In the genomic region with DNA sequence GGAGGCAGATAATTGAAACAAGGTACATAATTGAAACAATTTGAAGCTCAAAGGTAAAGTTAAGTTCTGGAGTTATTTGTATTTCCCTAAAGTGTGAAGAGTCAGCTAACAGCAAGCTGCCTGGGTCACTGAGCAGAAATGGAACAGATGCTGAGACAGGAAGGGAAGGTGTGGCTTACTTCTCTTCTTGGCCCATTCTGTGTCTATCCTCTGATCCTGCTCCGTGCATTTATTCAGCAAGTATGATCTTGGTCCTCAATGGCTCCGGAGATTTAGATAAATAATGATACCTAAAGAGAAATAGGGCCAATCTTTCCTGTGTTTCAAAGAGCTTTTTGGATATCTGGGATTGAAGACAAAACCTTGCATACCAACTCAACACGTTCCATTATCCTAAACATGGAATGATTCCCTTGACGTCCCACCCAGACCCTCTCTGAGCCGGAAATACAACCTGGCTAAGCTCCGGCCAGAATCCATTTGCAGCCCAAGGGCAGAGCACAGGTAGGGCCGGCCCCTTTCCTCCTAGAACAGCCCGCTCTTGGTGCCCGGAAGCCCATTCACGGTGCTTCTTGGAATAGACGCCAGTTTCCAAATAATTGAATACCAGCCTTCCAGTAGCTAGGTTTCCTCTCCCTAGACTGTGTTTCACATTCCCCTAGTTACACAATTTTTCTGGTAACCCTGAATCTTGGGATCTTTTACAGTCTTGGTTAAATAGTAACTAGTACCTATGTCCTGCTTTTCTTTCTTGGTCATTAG, we compare ENCODE assay signal across 2 cellular contexts.
TF ChIP-seq lines count a peak whose summit lies in the region.

No MANE protein-coding gene starts in this region.

TF ChIP-seq in HepG2, 621 proteins besides CTCF, POLR2A, EP300 and RAD21 (continued from another document):
- TF ChIP-seq, protein P1, sequence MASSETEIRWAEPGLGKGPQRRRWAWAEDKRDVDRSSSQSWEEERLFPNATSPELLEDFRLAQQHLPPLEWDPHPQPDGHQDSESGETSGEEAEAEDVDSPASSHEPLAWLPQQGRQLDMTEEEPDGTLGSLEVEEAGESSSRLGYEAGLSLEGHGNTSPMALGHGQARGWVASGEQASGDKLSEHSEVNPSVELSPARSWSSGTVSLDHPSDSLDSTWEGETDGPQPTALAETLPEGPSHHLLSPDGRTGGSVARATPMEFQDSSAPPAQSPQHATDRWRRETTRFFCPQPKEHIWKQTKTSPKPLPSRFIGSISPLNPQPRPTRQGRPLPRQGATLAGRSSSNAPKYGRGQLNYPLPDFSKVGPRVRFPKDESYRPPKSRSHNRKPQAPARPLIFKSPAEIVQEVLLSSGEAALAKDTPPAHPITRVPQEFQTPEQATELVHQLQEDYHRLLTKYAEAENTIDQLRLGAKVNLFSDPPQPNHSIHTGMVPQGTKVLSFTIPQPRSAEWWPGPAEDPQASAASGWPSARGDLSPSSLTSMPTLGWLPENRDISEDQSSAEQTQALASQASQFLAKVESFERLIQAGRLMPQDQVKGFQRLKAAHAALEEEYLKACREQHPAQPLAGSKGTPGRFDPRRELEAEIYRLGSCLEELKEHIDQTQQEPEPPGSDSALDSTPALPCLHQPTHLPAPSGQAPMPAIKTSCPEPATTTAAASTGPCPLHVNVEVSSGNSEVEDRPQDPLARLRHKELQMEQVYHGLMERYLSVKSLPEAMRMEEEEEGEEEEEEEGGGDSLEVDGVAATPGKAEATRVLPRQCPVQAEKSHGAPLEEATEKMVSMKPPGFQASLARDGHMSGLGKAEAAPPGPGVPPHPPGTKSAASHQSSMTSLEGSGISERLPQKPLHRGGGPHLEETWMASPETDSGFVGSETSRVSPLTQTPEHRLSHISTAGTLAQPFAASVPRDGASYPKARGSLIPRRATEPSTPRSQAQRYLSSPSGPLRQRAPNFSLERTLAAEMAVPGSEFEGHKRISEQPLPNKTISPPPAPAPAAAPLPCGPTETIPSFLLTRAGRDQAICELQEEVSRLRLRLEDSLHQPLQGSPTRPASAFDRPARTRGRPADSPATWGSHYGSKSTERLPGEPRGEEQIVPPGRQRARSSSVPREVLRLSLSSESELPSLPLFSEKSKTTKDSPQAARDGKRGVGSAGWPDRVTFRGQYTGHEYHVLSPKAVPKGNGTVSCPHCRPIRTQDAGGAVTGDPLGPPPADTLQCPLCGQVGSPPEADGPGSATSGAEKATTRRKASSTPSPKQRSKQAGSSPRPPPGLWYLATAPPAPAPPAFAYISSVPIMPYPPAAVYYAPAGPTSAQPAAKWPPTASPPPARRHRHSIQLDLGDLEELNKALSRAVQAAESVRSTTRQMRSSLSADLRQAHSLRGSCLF (CRISPR knock-in tag; IDR thresholded peaks at IDR 0.05; ENCODE audit: borderline replicate concordance): no peak
- TF ChIP-seq HNRNPL (IDR thresholded peaks at IDR 0.05; ENCODE audit: low read depth, low read length) (no peak), SIX4 (CRISPR knock-in tag; IDR thresholded peaks at IDR 0.05) (no peak), KLF9 (CRISPR knock-in tag; IDR thresholded peaks at IDR 0.05; ENCODE audit: low read depth) (no peak), ONECUT2 (CRISPR knock-in tag; IDR thresholded peaks at IDR 0.05) (no peak), TAF1 (CRISPR knock-in tag; IDR thresholded peaks at IDR 0.05) (no peak), ZFYVE20 (CRISPR knock-in tag; IDR thresholded peaks at IDR 0.05; ENCODE audit: borderline replicate concordance, low read depth) (no peak), ZNF501 (CRISPR knock-in tag; IDR thresholded peaks at IDR 0.05) (no peak), TBP (CRISPR knock-in tag; IDR thresholded peaks at IDR 0.05) (no peak), ELF4 (CRISPR knock-in tag; IDR thresholded peaks at IDR 0.05; ENCODE audit: borderline replicate concordance) (no peak), ZNF143 (CRISPR knock-in tag; IDR thresholded peaks at IDR 0.05) (no peak)
- TF ChIP-seq, protein P2, sequence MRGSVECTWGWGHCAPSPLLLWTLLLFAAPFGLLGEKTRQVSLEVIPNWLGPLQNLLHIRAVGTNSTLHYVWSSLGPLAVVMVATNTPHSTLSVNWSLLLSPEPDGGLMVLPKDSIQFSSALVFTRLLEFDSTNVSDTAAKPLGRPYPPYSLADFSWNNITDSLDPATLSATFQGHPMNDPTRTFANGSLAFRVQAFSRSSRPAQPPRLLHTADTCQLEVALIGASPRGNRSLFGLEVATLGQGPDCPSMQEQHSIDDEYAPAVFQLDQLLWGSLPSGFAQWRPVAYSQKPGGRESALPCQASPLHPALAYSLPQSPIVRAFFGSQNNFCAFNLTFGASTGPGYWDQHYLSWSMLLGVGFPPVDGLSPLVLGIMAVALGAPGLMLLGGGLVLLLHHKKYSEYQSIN (CRISPR knock-in tag; IDR thresholded peaks at IDR 0.05; ENCODE audit: borderline replicate concordance): no peak
- TF ChIP-seq, protein P3, sequence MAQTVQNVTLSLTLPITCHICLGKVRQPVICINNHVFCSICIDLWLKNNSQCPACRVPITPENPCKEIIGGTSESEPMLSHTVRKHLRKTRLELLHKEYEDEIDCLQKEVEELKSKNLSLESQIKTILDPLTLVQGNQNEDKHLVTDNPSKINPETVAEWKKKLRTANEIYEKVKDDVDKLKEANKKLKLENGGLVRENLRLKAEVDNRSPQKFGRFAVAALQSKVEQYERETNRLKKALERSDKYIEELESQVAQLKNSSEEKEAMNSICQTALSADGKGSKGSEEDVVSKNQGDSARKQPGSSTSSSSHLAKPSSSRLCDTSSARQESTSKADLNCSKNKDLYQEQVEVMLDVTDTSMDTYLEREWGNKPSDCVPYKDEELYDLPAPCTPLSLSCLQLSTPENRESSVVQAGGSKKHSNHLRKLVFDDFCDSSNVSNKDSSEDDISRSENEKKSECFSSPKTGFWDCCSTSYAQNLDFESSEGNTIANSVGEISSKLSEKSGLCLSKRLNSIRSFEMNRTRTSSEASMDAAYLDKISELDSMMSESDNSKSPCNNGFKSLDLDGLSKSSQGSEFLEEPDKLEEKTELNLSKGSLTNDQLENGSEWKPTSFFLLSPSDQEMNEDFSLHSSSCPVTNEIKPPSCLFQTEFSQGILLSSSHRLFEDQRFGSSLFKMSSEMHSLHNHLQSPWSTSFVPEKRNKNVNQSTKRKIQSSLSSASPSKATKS (CRISPR knock-in tag; IDR thresholded peaks at IDR 0.05): no peak

TF ChIP-seq in SK-N-SH, 30 proteins besides CTCF, POLR2A, EP300 and RAD21:
- TF ChIP-seq, protein P4, sequence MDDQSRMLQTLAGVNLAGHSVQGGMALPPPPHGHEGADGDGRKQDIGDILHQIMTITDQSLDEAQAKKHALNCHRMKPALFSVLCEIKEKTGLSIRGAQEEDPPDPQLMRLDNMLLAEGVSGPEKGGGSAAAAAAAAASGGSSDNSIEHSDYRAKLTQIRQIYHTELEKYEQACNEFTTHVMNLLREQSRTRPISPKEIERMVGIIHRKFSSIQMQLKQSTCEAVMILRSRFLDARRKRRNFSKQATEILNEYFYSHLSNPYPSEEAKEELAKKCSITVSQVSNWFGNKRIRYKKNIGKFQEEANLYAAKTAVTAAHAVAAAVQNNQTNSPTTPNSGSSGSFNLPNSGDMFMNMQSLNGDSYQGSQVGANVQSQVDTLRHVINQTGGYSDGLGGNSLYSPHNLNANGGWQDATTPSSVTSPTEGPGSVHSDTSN (IDR thresholded peaks at IDR 0.05): no peak
- TF ChIP-seq, protein P5, sequence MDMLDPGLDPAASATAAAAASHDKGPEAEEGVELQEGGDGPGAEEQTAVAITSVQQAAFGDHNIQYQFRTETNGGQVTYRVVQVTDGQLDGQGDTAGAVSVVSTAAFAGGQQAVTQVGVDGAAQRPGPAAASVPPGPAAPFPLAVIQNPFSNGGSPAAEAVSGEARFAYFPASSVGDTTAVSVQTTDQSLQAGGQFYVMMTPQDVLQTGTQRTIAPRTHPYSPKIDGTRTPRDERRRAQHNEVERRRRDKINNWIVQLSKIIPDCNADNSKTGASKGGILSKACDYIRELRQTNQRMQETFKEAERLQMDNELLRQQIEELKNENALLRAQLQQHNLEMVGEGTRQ (IDR thresholded peaks at IDR 0.05; ENCODE audit: borderline replicate concordance, low read depth, low read length): no peak
- no peak for TF ChIP-seq GATA2 (CRISPR knock-in tag; IDR thresholded peaks at IDR 0.05)
- no peak for TF ChIP-seq JUND (IDR thresholded peaks at IDR 0.05)
- TF ChIP-seq POLR2AphosphoS5 (IDR thresholded peaks at IDR 0.05; ENCODE audit: low read depth, low read length): no peak
- TF ChIP-seq, protein P6, sequence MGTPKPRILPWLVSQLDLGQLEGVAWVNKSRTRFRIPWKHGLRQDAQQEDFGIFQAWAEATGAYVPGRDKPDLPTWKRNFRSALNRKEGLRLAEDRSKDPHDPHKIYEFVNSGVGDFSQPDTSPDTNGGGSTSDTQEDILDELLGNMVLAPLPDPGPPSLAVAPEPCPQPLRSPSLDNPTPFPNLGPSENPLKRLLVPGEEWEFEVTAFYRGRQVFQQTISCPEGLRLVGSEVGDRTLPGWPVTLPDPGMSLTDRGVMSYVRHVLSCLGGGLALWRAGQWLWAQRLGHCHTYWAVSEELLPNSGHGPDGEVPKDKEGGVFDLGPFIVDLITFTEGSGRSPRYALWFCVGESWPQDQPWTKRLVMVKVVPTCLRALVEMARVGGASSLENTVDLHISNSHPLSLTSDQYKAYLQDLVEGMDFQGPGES (IDR thresholded peaks at IDR 0.05; ENCODE audit: low read depth, low read length): no peak
- TF ChIP-seq FOXM1 (IDR thresholded peaks at IDR 0.05; ENCODE audit: low read depth): no peak
- no peak for TF ChIP-seq RCOR1 (IDR thresholded peaks at IDR 0.05; ENCODE audit: low read length)
- TF ChIP-seq FOSL2 (IDR thresholded peaks at IDR 0.05; ENCODE audit: borderline replicate concordance, low read depth): no peak
- TF ChIP-seq, protein P7, sequence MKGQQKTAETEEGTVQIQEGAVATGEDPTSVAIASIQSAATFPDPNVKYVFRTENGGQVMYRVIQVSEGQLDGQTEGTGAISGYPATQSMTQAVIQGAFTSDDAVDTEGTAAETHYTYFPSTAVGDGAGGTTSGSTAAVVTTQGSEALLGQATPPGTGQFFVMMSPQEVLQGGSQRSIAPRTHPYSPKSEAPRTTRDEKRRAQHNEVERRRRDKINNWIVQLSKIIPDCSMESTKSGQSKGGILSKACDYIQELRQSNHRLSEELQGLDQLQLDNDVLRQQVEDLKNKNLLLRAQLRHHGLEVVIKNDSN (IDR thresholded peaks at IDR 0.05; ENCODE audit: borderline replicate concordance, low read depth): no peak
- TF ChIP-seq GABPA (IDR thresholded peaks at IDR 0.05; ENCODE audit: low read depth): no peak
- no peak for TF ChIP-seq YY1 (IDR thresholded peaks at IDR 0.05; ENCODE audit: low read depth)
- TF ChIP-seq FOXJ3 (CRISPR knock-in tag; IDR thresholded peaks at IDR 0.05): no peak
- TF ChIP-seq, protein P8, sequence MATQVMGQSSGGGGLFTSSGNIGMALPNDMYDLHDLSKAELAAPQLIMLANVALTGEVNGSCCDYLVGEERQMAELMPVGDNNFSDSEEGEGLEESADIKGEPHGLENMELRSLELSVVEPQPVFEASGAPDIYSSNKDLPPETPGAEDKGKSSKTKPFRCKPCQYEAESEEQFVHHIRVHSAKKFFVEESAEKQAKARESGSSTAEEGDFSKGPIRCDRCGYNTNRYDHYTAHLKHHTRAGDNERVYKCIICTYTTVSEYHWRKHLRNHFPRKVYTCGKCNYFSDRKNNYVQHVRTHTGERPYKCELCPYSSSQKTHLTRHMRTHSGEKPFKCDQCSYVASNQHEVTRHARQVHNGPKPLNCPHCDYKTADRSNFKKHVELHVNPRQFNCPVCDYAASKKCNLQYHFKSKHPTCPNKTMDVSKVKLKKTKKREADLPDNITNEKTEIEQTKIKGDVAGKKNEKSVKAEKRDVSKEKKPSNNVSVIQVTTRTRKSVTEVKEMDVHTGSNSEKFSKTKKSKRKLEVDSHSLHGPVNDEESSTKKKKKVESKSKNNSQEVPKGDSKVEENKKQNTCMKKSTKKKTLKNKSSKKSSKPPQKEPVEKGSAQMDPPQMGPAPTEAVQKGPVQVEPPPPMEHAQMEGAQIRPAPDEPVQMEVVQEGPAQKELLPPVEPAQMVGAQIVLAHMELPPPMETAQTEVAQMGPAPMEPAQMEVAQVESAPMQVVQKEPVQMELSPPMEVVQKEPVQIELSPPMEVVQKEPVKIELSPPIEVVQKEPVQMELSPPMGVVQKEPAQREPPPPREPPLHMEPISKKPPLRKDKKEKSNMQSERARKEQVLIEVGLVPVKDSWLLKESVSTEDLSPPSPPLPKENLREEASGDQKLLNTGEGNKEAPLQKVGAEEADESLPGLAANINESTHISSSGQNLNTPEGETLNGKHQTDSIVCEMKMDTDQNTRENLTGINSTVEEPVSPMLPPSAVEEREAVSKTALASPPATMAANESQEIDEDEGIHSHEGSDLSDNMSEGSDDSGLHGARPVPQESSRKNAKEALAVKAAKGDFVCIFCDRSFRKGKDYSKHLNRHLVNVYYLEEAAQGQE (IDR thresholded peaks at IDR 0.05; ENCODE audit: low read depth, low read length): no peak
- TF ChIP-seq RFX5 (IDR thresholded peaks at IDR 0.05; ENCODE audit: low read length): no peak
- TF ChIP-seq, protein P9, sequence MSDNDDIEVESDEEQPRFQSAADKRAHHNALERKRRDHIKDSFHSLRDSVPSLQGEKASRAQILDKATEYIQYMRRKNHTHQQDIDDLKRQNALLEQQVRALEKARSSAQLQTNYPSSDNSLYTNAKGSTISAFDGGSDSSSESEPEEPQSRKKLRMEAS (IDR thresholded peaks at IDR 0.05; ENCODE audit: low read depth): no peak
- TF ChIP-seq MEF2A (IDR thresholded peaks at IDR 0.05; ENCODE audit: borderline replicate concordance, low read depth): no peak
- no peak for TF ChIP-seq SMC3 (IDR thresholded peaks at IDR 0.05; ENCODE audit: low read depth, low read length)
- no peak for TF ChIP-seq TAF1 (IDR thresholded peaks at IDR 0.05; ENCODE audit: borderline replicate concordance, low read depth, low read length)
- no peak for TF ChIP-seq MXI1 (IDR thresholded peaks at IDR 0.05; ENCODE audit: low read depth, low read length)
